In the genomic region with DNA sequence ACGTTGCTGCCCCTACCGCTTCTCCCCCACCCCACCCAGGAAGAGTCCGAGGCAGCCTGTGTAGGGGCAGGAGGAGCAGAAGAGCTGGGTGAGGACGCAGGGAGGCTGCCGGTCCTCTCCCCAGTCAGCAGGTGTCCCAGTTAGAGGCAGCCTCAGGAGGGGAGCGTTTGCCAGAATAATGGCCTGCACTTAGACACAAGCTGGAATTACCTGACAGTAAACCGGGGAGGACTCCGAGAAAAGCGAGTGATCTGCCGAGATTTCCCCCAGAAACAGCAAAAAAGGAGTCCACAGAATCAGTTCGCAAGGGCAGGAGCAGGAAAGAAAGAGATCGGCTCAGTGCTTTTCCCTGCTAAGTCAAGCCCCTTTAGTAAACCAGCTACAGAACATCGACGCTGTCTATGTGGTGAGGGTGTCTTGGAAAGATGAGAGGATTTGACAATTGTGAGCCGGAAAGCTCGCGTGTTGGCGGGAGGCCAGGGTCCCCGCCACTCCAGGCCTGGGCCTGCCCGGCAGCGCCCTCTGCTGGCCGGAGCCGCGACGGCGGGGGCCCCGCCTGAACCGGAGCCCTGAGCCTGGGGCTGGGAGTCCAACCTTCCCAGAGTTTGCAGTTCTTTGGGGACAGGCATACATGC, we compare ENCODE assay signal across 1 cellular context.
A peak's percentile ranks its signal among the peaks of the same experiment; 100 is the strongest.
TF ChIP-seq lines count a peak whose summit lies in the region.

No MANE protein-coding gene starts in this region.

TF ChIP-seq in HepG2, 621 proteins besides CTCF, POLR2A, EP300 and RAD21 (continued from another document and continues in another):
- TF ChIP-seq, protein P1, sequence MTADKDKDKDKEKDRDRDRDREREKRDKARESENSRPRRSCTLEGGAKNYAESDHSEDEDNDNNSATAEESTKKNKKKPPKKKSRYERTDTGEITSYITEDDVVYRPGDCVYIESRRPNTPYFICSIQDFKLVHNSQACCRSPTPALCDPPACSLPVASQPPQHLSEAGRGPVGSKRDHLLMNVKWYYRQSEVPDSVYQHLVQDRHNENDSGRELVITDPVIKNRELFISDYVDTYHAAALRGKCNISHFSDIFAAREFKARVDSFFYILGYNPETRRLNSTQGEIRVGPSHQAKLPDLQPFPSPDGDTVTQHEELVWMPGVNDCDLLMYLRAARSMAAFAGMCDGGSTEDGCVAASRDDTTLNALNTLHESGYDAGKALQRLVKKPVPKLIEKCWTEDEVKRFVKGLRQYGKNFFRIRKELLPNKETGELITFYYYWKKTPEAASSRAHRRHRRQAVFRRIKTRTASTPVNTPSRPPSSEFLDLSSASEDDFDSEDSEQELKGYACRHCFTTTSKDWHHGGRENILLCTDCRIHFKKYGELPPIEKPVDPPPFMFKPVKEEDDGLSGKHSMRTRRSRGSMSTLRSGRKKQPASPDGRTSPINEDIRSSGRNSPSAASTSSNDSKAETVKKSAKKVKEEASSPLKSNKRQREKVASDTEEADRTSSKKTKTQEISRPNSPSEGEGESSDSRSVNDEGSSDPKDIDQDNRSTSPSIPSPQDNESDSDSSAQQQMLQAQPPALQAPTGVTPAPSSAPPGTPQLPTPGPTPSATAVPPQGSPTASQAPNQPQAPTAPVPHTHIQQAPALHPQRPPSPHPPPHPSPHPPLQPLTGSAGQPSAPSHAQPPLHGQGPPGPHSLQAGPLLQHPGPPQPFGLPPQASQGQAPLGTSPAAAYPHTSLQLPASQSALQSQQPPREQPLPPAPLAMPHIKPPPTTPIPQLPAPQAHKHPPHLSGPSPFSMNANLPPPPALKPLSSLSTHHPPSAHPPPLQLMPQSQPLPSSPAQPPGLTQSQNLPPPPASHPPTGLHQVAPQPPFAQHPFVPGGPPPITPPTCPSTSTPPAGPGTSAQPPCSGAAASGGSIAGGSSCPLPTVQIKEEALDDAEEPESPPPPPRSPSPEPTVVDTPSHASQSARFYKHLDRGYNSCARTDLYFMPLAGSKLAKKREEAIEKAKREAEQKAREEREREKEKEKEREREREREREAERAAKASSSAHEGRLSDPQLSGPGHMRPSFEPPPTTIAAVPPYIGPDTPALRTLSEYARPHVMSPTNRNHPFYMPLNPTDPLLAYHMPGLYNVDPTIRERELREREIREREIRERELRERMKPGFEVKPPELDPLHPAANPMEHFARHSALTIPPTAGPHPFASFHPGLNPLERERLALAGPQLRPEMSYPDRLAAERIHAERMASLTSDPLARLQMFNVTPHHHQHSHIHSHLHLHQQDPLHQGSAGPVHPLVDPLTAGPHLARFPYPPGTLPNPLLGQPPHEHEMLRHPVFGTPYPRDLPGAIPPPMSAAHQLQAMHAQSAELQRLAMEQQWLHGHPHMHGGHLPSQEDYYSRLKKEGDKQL (CRISPR knock-in tag; IDR thresholded peaks at IDR 0.05; ENCODE audit: low read depth): no peak
- TF ChIP-seq ZFP36 (IDR thresholded peaks at IDR 0.05; ENCODE audit: borderline replicate concordance, low read depth, low read length, partially characterized antibody) (no peak), NFKB2 (CRISPR knock-in tag; IDR thresholded peaks at IDR 0.05; ENCODE audit: borderline replicate concordance) (peak; percentile 55; the same call in 1 of the 2 replicates), HHEX (CRISPR knock-in tag; IDR thresholded peaks at IDR 0.05) (no peak), WIZ (CRISPR knock-in tag; IDR thresholded peaks at IDR 0.05) (no peak), PRDM10 (CRISPR knock-in tag; IDR thresholded peaks at IDR 0.05; ENCODE audit: low read depth) (no peak), ZC3H13 (CRISPR knock-in tag; IDR thresholded peaks at IDR 0.05) (no peak), MEIS1 (CRISPR knock-in tag; IDR thresholded peaks at IDR 0.05; ENCODE audit: borderline replicate concordance) (peak; percentile 72), SALL1 (CRISPR knock-in tag; IDR thresholded peaks at IDR 0.05) (peak; percentile 90), ZNF549 (CRISPR knock-in tag; IDR thresholded peaks at IDR 0.05) (no peak), PHF20 (CRISPR knock-in tag; IDR thresholded peaks at IDR 0.05) (no peak), GLI4 (CRISPR knock-in tag; IDR thresholded peaks at IDR 0.05; ENCODE audit: borderline replicate concordance) (peak; percentile 61; the same call in 1 of the 2 replicates), TOPORS (CRISPR knock-in tag; IDR thresholded peaks at IDR 0.05) (no peak), HNF4A (CRISPR knock-in tag; IDR thresholded peaks at IDR 0.05) (no peak; the same call in 1 of the 2 replicates), ZNF841 (CRISPR knock-in tag; IDR thresholded peaks at IDR 0.05; ENCODE audit: borderline replicate concordance) (no peak), CEBPZ (IDR thresholded peaks at IDR 0.05; ENCODE audit: low read length) (no peak), ZNF776 (CRISPR knock-in tag; IDR thresholded peaks at IDR 0.05) (no peak), ZNF784 (CRISPR knock-in tag; IDR thresholded peaks at IDR 0.05; ENCODE audit: borderline replicate concordance) (peak; percentile 23; the same call in 1 of the 2 replicates), RFX5 (IDR thresholded peaks at IDR 0.05; ENCODE audit: low read depth, low read length) (no peak), ZNF138 (CRISPR knock-in tag; IDR thresholded peaks at IDR 0.05; ENCODE audit: low read depth) (no peak), ZNF296 (CRISPR knock-in tag; conservative IDR thresholded peaks at IDR 0.05) (no peak), RFXANK (CRISPR knock-in tag; IDR thresholded peaks at IDR 0.05) (no peak), ELF3 (CRISPR knock-in tag; IDR thresholded peaks at IDR 0.05) (peak; percentile 81), NR2F6 (IDR thresholded peaks at IDR 0.05) (no peak), NR2F6 (CRISPR knock-in tag; IDR thresholded peaks at IDR 0.05) (peak; percentile 17; the same call in 1 of the 2 replicates), TBX2 (CRISPR knock-in tag; IDR thresholded peaks at IDR 0.05; ENCODE audit: borderline replicate concordance) (peak; percentile 61), GTF2F1 (IDR thresholded peaks at IDR 0.05; ENCODE audit: low read length) (no peak), ZNF292 (CRISPR knock-in tag; IDR thresholded peaks at IDR 0.05; ENCODE audit: borderline replicate concordance, low read depth) (peak; percentile 35; the same call in 1 of the 2 replicates), ZNF18 (CRISPR knock-in tag; IDR thresholded peaks at IDR 0.05; ENCODE audit: insufficient replicate concordance) (no peak), HNRNPL (IDR thresholded peaks at IDR 0.05; ENCODE audit: low read depth, low read length) (no peak), TEAD3 (CRISPR knock-in tag; optimal IDR thresholded peaks at IDR 0.05; ENCODE audit: borderline replicate concordance) (peak; percentile 29), ZNF710 (CRISPR knock-in tag; IDR thresholded peaks at IDR 0.05; ENCODE audit: borderline replicate concordance) (no peak)
- TF ChIP-seq, protein P2, sequence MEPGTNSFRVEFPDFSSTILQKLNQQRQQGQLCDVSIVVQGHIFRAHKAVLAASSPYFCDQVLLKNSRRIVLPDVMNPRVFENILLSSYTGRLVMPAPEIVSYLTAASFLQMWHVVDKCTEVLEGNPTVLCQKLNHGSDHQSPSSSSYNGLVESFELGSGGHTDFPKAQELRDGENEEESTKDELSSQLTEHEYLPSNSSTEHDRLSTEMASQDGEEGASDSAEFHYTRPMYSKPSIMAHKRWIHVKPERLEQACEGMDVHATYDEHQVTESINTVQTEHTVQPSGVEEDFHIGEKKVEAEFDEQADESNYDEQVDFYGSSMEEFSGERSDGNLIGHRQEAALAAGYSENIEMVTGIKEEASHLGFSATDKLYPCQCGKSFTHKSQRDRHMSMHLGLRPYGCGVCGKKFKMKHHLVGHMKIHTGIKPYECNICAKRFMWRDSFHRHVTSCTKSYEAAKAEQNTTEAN (CRISPR knock-in tag; conservative IDR thresholded peaks at IDR 0.05): no peak
- TF ChIP-seq, protein P3, sequence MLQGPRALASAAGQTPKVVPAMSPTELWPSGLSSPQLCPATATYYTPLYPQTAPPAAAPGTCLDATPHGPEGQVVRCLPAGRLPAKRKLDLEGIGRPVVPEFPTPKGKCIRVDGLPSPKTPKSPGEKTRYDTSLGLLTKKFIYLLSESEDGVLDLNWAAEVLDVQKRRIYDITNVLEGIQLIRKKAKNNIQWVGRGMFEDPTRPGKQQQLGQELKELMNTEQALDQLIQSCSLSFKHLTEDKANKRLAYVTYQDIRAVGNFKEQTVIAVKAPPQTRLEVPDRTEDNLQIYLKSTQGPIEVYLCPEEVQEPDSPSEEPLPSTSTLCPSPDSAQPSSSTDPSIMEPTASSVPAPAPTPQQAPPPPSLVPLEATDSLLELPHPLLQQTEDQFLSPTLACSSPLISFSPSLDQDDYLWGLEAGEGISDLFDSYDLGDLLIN (CRISPR knock-in tag; IDR thresholded peaks at IDR 0.05; ENCODE audit: borderline replicate concordance): no peak
- TF ChIP-seq, protein P4, sequence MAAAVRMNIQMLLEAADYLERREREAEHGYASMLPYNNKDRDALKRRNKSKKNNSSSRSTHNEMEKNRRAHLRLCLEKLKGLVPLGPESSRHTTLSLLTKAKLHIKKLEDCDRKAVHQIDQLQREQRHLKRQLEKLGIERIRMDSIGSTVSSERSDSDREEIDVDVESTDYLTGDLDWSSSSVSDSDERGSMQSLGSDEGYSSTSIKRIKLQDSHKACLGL (CRISPR knock-in tag; IDR thresholded peaks at IDR 0.05): no peak
